ENCODE assay signal across 1 cellular context in genomic region chr2:231029563-231029962, GRCh38.
TF ChIP-seq lines count a peak whose summit lies in the region.

No MANE protein-coding gene starts in this region.

TF ChIP-seq in K562, 482 proteins besides CTCF, POLR2A, EP300 and RAD21:
- TF ChIP-seq KAT8 (IDR thresholded peaks at IDR 0.05; ENCODE audit: low read depth) (no peak), TBP (optimal IDR thresholded peaks at IDR 0.05; ENCODE audit: low read depth, low read length) (no peak), ZNF140 (CRISPR knock-in tag; IDR thresholded peaks at IDR 0.05) (no peak), HNRNPLL (IDR thresholded peaks at IDR 0.05; ENCODE audit: low read depth, low read length, poor library complexity, severe bottlenecking) (no peak), SMARCC2 (IDR thresholded peaks at IDR 0.05; ENCODE audit: low read depth) (no peak), EGR1 (conservative IDR thresholded peaks at IDR 0.05) (peak; percentile 26), FOXP4 (CRISPR knock-in tag; IDR thresholded peaks at IDR 0.05; ENCODE audit: borderline replicate concordance) (no peak), NRF1 (conservative IDR thresholded peaks at IDR 0.05 in 1 of 2, IDR thresholded peaks at IDR 0.05 in 1 of 2) (peak; percentile 11 to 36; a peak in 1 of 4 replicates), ZBTB43 (CRISPR knock-in tag; IDR thresholded peaks at IDR 0.05) (no peak), RREB1 (CRISPR knock-in tag; IDR thresholded peaks at IDR 0.05) (no peak)
